ENCODE assay signal across 9 cellular contexts in the genomic region with DNA sequence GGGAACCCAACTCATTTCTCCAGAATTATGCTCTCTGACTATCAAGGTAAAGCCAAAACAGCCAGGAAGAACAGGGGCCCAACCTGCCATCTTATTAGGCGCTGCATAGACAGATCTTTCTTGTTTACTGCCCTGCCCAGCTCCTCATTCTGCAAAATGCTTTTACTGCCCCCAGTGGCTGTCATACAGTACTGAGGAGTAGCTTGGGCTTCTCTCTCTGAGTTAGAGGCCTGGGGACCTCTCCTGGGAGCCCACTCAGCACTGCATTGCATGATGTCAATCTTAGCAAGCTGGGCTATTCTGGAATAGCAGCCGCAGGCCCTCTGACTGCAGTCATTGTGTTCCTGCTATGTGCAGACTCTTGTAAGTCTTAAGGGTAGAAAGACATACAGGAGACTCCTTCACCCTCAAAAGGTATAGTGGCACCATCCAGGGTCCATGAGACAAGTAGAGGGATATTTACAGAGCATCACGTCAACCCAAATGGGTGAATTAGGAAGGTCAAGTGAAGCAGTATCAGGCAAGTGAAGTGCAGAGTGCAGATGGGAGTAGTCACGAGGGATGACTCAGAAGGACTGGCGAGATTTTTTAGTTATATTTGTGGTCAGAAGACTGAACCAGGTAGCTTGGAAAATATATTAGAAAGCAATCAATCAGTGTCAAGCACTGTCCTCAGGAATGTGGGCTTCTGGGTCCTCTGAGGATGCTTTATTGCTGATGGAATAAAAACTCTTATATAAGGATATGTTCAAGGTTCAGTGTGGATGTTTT.
A peak's percentile ranks its signal among the peaks of the same experiment; 100 is the strongest.
DNase-seq lines count a peak whose midpoint lies in the region; ATAC-seq, FAIRE-seq and TF ChIP-seq lines count a peak whose summit lies in the region.
"Had no signal": no experiment of that assay in that cellular context is flagged by ENCODE, and none has a peak within 500 bp of the region (broad histone marks: within the 10 kb centered on the region; RNA-seq: fewer than 3 reads in every experiment).

No MANE protein-coding gene starts in this region.

- CTCF ChIA-PET in HEK293 (lab: Yijun Ruan, JAX): interaction anchor here (0.6 to 1.1 kb wide), 6 partner anchors 12 to 297 kb away, joined by 3 to 4 read pairs (median 3); no protein-coding TSS in a partner anchor

- no peaks in the 10 kb centered on the region for H3K36me3 ChIP-seq in HEK293 (ENCODE audit: control insufficient read depth in 2 of 2, insufficient read depth in 1 of 2, low read length in 2 of 2)

- no peaks in the 10 kb centered on the region for H3K9me3 ChIP-seq in HEK293 (ENCODE audit: control insufficient read depth, insufficient read depth, low read depth, low read length)

- no peaks in the 10 kb centered on the region for H3K27me3 Mint-ChIP-seq in T-helper 2 cell treated with Interferon-gamma antibody and Interleukin-4, amounts not matched to agents 5 μg/mL and 100 μg/mL, for 36 hours (ENCODE audit: low read depth)

- TF ChIP-seq CTCF in HEK293 (tag by site-specific recombination; IDR thresholded peaks at IDR 0.05): no peak

- H3K9me3 Mint-ChIP-seq in T-helper 2 cell treated with Interferon-gamma antibody and Interleukin-4, amounts not matched to agents 5 μg/mL and 100 μg/mL, for 36 hours: no peaks in the 10 kb centered on the region

- DNase-seq in EH (ENCODE audit: low read depth) (peak; percentile 17), RCC 7860 (ENCODE audit: low spot score) (peak; percentile 69), islet precursor cell (peak; percentile 74), germinal center (ENCODE audit: low spot score) (no peak), EL (no peak)
- DNase-seq in T-helper 2 cell treated with Interferon-gamma antibody and Interleukin-4, amounts not matched to agents 5 μg/mL and 100 μg/mL, for 36 hours (ENCODE audit: low spot score): no peak

- peak; percentile 87 for FAIRE-seq in RCC 7860 (lab: Jason Lieb, UNC)
- FAIRE-seq: endometrium had no signal

- POLR2A ChIA-PET in HEK293 (lab: Yijun Ruan, JAX): no interaction called here

- H3K4me1 Mint-ChIP-seq in T-helper 2 cell treated with Interferon-gamma antibody and Interleukin-4, amounts not matched to agents 5 μg/mL and 100 μg/mL, for 36 hours (ENCODE audit: low read depth): no peaks in the 10 kb centered on the region

- H3K27ac ChIP-seq in HEK293 (ENCODE audit: extremely low read depth, low read depth, low read length): no peak overlapping the region

- no peaks in the 10 kb centered on the region for H3K4me1 ChIP-seq in HEK293 (ENCODE audit: control insufficient read depth, insufficient read depth, low read length)

- no peak overlapping the region for H3K4me3 Mint-ChIP-seq in T-helper 2 cell treated with Interferon-gamma antibody and Interleukin-4, amounts not matched to agents 5 μg/mL and 100 μg/mL, for 36 hours

- ATAC-seq in GM18861 (IDR thresholded peaks at IDR 0.05; ENCODE audit: unreplicated experiment): no peak

- H3K4me3 ChIP-seq in HEK293 (ENCODE audit: low read depth, low read length): no peak overlapping the region

- no peaks in the 10 kb centered on the region for H3K36me3 Mint-ChIP-seq in T-helper 2 cell treated with Interferon-gamma antibody and Interleukin-4, amounts not matched to agents 5 μg/mL and 100 μg/mL, for 36 hours (ENCODE audit: low read depth)

- no peak overlapping the region for H3K27ac Mint-ChIP-seq in T-helper 2 cell treated with Interferon-gamma antibody and Interleukin-4, amounts not matched to agents 5 μg/mL and 100 μg/mL, for 36 hours

TF ChIP-seq in HEK293, 187 proteins besides CTCF, POLR2A, EP300 and RAD21:
- TF ChIP-seq ZNF394 (tag by site-specific recombination; IDR thresholded peaks at IDR 0.05; ENCODE audit: borderline replicate concordance) (peak; percentile 53; the same call in 1 of the 2 replicates), ZNF623 (tag by site-specific recombination; IDR thresholded peaks at IDR 0.05) (no peak), ZNF114 (tag by site-specific recombination; IDR thresholded peaks at IDR 0.05) (no peak), ZNF48 (tag by site-specific recombination; IDR thresholded peaks at IDR 0.05) (no peak), HOXC10 (CRISPR knock-in tag; IDR thresholded peaks at IDR 0.05) (no peak)
- TF ChIP-seq, protein P1, sequence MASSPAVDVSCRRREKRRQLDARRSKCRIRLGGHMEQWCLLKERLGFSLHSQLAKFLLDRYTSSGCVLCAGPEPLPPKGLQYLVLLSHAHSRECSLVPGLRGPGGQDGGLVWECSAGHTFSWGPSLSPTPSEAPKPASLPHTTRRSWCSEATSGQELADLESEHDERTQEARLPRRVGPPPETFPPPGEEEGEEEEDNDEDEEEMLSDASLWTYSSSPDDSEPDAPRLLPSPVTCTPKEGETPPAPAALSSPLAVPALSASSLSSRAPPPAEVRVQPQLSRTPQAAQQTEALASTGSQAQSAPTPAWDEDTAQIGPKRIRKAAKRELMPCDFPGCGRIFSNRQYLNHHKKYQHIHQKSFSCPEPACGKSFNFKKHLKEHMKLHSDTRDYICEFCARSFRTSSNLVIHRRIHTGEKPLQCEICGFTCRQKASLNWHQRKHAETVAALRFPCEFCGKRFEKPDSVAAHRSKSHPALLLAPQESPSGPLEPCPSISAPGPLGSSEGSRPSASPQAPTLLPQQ (tag by site-specific recombination; IDR thresholded peaks at IDR 0.05): no peak

Comparison
In these comparisons a context has a peak if more than half of its experiments do, and no peak if none do; other contexts are left out.
1. DNase-seq: peak in EH (single experiment), RCC 7860 (single experiment) and islet precursor cell (single experiment); none in germinal center (single experiment), T-helper 2 cell treated with Interferon-gamma antibody and Interleukin-4, amounts not matched to agents 5 μg/mL and 100 μg/mL, for 36 hours (single experiment) and EL (single experiment).